Comparison of ENCODE assay signal across 1 cellular context in genomic region chr9:121360975-121361374, GRCh38.
TF ChIP-seq lines count a peak whose summit lies in the region.

No MANE protein-coding gene starts in this region.

TF ChIP-seq in HepG2, 621 proteins besides CTCF, POLR2A, EP300 and RAD21 (continued from another document):
- TF ChIP-seq, protein P1, sequence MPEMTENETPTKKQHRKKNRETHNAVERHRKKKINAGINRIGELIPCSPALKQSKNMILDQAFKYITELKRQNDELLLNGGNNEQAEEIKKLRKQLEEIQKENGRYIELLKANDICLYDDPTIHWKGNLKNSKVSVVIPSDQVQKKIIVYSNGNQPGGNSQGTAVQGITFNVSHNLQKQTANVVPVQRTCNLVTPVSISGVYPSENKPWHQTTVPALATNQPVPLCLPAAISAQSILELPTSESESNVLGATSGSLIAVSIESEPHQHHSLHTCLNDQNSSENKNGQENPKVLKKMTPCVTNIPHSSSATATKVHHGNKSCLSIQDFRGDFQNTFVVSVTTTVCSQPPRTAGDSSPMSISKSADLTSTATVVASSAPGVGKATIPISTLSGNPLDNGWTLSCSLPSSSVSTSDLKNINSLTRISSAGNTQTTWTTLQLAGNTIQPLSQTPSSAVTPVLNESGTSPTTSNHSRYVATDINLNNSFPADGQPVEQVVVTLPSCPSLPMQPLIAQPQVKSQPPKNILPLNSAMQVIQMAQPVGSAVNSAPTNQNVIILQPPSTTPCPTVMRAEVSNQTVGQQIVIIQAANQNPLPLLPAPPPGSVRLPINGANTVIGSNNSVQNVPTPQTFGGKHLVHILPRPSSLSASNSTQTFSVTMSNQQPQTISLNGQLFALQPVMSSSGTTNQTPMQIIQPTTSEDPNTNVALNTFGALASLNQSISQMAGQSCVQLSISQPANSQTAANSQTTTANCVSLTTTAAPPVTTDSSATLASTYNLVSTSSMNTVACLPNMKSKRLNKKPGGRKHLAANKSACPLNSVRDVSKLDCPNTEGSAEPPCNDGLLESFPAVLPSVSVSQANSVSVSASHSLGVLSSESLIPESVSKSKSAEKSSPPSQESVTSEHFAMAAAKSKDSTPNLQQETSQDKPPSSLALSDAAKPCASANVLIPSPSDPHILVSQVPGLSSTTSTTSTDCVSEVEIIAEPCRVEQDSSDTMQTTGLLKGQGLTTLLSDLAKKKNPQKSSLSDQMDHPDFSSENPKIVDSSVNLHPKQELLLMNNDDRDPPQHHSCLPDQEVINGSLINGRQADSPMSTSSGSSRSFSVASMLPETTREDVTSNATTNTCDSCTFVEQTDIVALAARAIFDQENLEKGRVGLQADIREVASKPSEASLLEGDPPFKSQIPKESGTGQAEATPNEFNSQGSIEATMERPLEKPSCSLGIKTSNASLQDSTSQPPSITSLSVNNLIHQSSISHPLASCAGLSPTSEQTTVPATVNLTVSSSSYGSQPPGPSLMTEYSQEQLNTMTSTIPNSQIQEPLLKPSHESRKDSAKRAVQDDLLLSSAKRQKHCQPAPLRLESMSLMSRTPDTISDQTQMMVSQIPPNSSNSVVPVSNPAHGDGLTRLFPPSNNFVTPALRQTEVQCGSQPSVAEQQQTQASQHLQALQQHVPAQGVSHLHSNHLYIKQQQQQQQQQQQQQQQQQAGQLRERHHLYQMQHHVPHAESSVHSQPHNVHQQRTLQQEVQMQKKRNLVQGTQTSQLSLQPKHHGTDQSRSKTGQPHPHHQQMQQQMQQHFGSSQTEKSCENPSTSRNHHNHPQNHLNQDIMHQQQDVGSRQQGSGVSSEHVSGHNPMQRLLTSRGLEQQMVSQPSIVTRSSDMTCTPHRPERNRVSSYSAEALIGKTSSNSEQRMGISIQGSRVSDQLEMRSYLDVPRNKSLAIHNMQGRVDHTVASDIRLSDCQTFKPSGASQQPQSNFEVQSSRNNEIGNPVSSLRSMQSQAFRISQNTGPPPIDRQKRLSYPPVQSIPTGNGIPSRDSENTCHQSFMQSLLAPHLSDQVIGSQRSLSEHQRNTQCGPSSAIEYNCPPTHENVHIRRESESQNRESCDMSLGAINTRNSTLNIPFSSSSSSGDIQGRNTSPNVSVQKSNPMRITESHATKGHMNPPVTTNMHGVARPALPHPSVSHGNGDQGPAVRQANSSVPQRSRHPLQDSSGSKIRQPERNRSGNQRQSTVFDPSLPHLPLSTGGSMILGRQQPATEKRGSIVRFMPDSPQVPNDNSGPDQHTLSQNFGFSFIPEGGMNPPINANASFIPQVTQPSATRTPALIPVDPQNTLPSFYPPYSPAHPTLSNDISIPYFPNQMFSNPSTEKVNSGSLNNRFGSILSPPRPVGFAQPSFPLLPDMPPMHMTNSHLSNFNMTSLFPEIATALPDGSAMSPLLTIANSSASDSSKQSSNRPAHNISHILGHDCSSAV (CRISPR knock-in tag; IDR thresholded peaks at IDR 0.05; ENCODE audit: borderline replicate concordance), result no peak
- TF ChIP-seq KAT7 (CRISPR knock-in tag; IDR thresholded peaks at IDR 0.05; ENCODE audit: borderline replicate concordance) (no peak), KAT2B (IDR thresholded peaks at IDR 0.05; ENCODE audit: borderline replicate concordance, low read depth, low read length) (no peak), GATAD2A (CRISPR knock-in tag; IDR thresholded peaks at IDR 0.05) (no peak), NR2F2 (IDR thresholded peaks at IDR 0.05; ENCODE audit: borderline replicate concordance, low read depth) (no peak), KMT2A (CRISPR knock-in tag; IDR thresholded peaks at IDR 0.05) (no peak), JDP2 (CRISPR knock-in tag; IDR thresholded peaks at IDR 0.05; ENCODE audit: borderline replicate concordance) (no peak), ZNF75D (CRISPR knock-in tag; IDR thresholded peaks at IDR 0.05; ENCODE audit: borderline replicate concordance) (no peak), RXRA (CRISPR knock-in tag; IDR thresholded peaks at IDR 0.05) (no peak), PAX8 (CRISPR knock-in tag; IDR thresholded peaks at IDR 0.05; ENCODE audit: borderline replicate concordance) (no peak)
- TF ChIP-seq, protein P2, sequence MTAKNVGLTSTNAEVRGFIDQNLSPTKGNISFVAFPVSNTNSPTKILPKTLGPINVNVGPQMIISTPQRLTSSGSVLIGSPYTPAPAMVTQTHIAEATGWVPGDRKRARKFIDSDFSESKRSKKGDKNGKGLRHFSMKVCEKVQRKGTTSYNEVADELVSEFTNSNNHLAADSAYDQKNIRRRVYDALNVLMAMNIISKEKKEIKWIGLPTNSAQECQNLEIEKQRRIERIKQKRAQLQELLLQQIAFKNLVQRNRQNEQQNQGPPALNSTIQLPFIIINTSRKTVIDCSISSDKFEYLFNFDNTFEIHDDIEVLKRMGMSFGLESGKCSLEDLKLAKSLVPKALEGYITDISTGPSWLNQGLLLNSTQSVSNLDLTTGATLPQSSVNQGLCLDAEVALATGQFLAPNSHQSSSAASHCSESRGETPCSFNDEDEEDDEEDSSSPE (CRISPR knock-in tag; IDR thresholded peaks at IDR 0.05), result no peak
